ENCODE assay signal across 5 cellular contexts in genomic region chr7:102664765-102665164, GRCh38. TPM values are rescaled to one million over a fixed set of nuclear protein-coding genes. Genes with fewer than 3 reads are reported as not detected.
"Had no signal": no experiment of that assay in that cellular context is flagged by ENCODE, and none has a peak within 500 bp of the region (broad histone marks: within the 10 kb centered on the region; RNA-seq: fewer than 3 reads in every experiment).

No MANE protein-coding gene starts in this region.

RNA-seq across cellular contexts. Expression of gene SPDYE2B, which starts 14.6 kb away (rescaled TPM):
- total RNA-seq: GM23338, H1, H9, HT-29 had no signal
- polyA plus RNA-seq: H1, IgD-negative memory B cell had no signal
